ENCODE assay signal across 17 cellular contexts in the genomic region with DNA sequence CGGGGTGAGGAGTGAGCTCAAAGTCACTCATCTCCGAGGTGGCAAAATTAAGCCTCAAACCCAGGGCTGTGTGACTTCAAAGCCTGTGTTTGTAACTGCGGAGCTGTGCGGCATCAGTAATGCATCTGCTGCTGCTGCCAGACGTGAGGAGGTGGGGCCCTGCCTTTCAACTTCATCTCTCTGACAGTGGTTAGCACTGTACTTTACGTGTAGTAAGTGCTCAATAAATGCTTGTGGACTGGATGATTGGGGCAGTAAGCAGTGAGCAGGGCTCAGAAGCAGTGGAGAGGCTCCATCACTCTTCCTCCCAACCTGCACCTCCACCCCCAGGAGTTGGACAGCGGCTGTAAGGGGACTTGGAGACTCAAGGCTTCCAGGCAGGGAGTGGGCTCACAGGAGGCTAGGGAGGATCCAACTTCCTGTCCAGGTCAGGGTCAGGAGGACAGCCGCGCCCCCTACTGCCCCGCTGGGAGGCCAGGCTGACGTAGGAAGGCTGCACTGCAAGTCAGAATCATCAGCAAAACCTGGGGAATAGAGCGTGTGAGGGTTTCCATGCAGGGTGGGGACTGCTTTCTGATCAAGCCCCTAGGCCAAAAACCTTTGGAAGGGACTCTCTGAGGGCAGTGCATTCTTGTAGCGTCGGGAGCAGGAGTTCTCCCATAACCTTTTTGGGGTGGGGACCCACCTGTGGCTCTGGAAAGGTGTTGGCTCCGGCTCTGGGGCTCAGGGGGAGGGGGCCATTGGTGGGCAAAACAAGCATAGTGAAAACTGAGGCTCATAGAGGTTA. TPM values are rescaled to one million over a fixed set of nuclear protein-coding genes. Genes with fewer than 3 reads are reported as not detected.
A peak's percentile ranks its signal among the peaks of the same experiment; 100 is the strongest.
DNase-seq lines count a peak whose midpoint lies in the region; TF ChIP-seq lines count a peak whose summit lies in the region.
"Had no signal": no experiment of that assay in that cellular context is flagged by ENCODE, and none has a peak within 500 bp of the region (broad histone marks: within the 10 kb centered on the region; RNA-seq: fewer than 3 reads in every experiment).

No MANE protein-coding gene starts in this region.

- no peaks in the 10 kb centered on the region for H3K36me3 ChIP-seq in left ventricle myocardium inferior
- H3K36me3 ChIP-seq: left lung, upper lobe of left lung had no signal

- peak overlapping the region; percentile 58 for H3K4me3 Mint-ChIP-seq in nephron progenitor cell
- H3K4me3 Mint-ChIP-seq: activated CD4-positive, alpha-beta T cell treated with anti-CD3 and anti-CD28 coated beads, Interleukin-2, amount 10 ng/mL, durations not matched to agents 7 days and 5 days; stimulated activated effector memory CD8-positive, alpha-beta T cell treated with anti-CD3 and anti-CD28 coated beads, Interleukin-12 subunit alpha, Interleukin-12 subunit beta, amount 100 ng/mL, for 72 hours had no signal

- CTCF ChIA-PET in HEK293T (lab: Yijun Ruan, JAX): no interaction called here

- intact Hi-C loops in left ventricle myocardium inferior (cut with micrococcal nuclease): no loop called here

- H3K9me3 Mint-ChIP-seq in nephron progenitor cell: no peaks in the 10 kb centered on the region
- H3K9me3 Mint-ChIP-seq: activated CD4-positive, alpha-beta T cell treated with anti-CD3 and anti-CD28 coated beads, Interleukin-2, amount 10 ng/mL, durations not matched to agents 7 days and 5 days; activated naive CD4-positive, alpha-beta T cell treated with anti-CD3 and anti-CD28 coated beads, Interleukin-2, amount 50 U/mL, for 72 hours; stimulated activated effector memory CD8-positive, alpha-beta T cell treated with anti-CD3 and anti-CD28 coated beads, Interleukin-12 subunit alpha, Interleukin-12 subunit beta, amount 100 ng/mL, for 72 hours had no signal

- peaks cover 73% of the 10 kb centered on the region for H3K4me1 ChIP-seq in left ventricle myocardium inferior

- H3K4me1 Mint-ChIP-seq in nephron progenitor cell: peaks cover 84% of the 10 kb centered on the region

- POLR2A ChIA-PET in HEK293T (lab: Yijun Ruan, JAX): interaction anchor here (1.2 kb wide), 1 partner anchor 9 kb away, joined by 3 read pairs; no protein-coding TSS in a partner anchor

- H3K27me3 ChIP-seq in left ventricle myocardium inferior (ENCODE audit: low read depth): no peaks in the 10 kb centered on the region
- H3K27me3 ChIP-seq: upper lobe of left lung had no signal

- H3K27ac ChIP-seq in left ventricle myocardium inferior (replicated peaks): peak overlapping the region; percentile 39
- H3K27ac ChIP-seq: left lung, SK-N-MC, upper lobe of left lung had no signal

- peak overlapping the region; percentile 95 for H3K27ac Mint-ChIP-seq in nephron progenitor cell
- H3K27ac Mint-ChIP-seq: activated CD4-positive, alpha-beta T cell treated with anti-CD3 and anti-CD28 coated beads, Interleukin-2, amount 10 ng/mL, durations not matched to agents 7 days and 5 days; stimulated activated effector memory CD8-positive, alpha-beta T cell treated with anti-CD3 and anti-CD28 coated beads, Interleukin-12 subunit alpha, Interleukin-12 subunit beta, amount 100 ng/mL, for 72 hours had no signal

- TF ChIP-seq CTCF in left ventricle myocardium inferior (IDR thresholded peaks at IDR 0.05; ENCODE audit: borderline replicate concordance) (peak; percentile 26), nephron progenitor cell (IDR thresholded peaks at IDR 0.05) (no peak)

- H3K36me3 Mint-ChIP-seq in nephron progenitor cell (ENCODE audit: low read depth): peaks cover 17% of the 10 kb centered on the region
- H3K36me3 Mint-ChIP-seq: activated naive CD4-positive, alpha-beta T cell treated with anti-CD3 and anti-CD28 coated beads, Interleukin-2, amount 50 U/mL, for 72 hours had no signal

- no peaks in the 10 kb centered on the region for H3K9me3 ChIP-seq in left ventricle myocardium inferior (replicated peaks)
- H3K9me3 ChIP-seq: left lung, upper lobe of left lung had no signal

- no peak overlapping the region for H3K4me3 ChIP-seq in left ventricle myocardium inferior
- H3K4me3 ChIP-seq: left lung, SK-N-MC, upper lobe of left lung had no signal

- H3K27me3 Mint-ChIP-seq in nephron progenitor cell (ENCODE audit: low read depth, poor library complexity): peaks cover 29% of the 10 kb centered on the region
- H3K27me3 Mint-ChIP-seq: activated CD4-positive, alpha-beta T cell treated with anti-CD3 and anti-CD28 coated beads, Interleukin-2, amount 10 ng/mL, durations not matched to agents 7 days and 5 days had no signal

- DNase-seq in ELF-1 (ENCODE audit: low read depth, low spot score) (peak; percentile 84), amniotic epithelial cell (ENCODE audit: low read depth) (peak; percentile 66), left ventricle myocardium inferior (peak; percentile 42), nephron progenitor cell (peak; percentile 72), NCI-H2196 treated with DMSO at 0.1 percent for 48 hours (lab: John Stamatoyannopoulos, UW; ENCODE audit: unreplicated experiment) (no peak), GM19240 (ENCODE audit: insufficient read length, low spot score) (no peak), AG08396 (ENCODE audit: low spot score) (no peak), HEK293T (ENCODE audit: extremely low spot score) (no peak)
- DNase-seq: activated CD4-positive, alpha-beta T cell treated with anti-CD3 and anti-CD28 coated beads, Interleukin-2, amount 10 ng/mL, durations not matched to agents 7 days and 5 days; activated T-cell treated with anti-CD3 and anti-CD28 coated beads, Interleukin-2, amount 50 U/mL, for 1 hour; GOT3; left lung; NCI-H2227 treated with DMSO at 0.1 percent for 48 hours; upper lobe of left lung had no signal

TF ChIP-seq in HEK293T, 16 proteins besides CTCF, POLR2A, EP300 and RAD21:
- no peak for TF ChIP-seq SUZ12 (IDR thresholded peaks at IDR 0.05)
- TF ChIP-seq ELF4 (IDR thresholded peaks at IDR 0.05): no peak
- no peak for TF ChIP-seq LEF1 (IDR thresholded peaks at IDR 0.05; ENCODE audit: borderline replicate concordance)
- TF ChIP-seq TARDBP (IDR thresholded peaks at IDR 0.05): no peak
- TF ChIP-seq ZNF384 (IDR thresholded peaks at IDR 0.05): no peak
- TF ChIP-seq HDGF (IDR thresholded peaks at IDR 0.05; ENCODE audit: borderline replicate concordance): no peak
- no peak for TF ChIP-seq BHLHE40 (IDR thresholded peaks at IDR 0.05; ENCODE audit: borderline replicate concordance)
- TF ChIP-seq, protein P1, sequence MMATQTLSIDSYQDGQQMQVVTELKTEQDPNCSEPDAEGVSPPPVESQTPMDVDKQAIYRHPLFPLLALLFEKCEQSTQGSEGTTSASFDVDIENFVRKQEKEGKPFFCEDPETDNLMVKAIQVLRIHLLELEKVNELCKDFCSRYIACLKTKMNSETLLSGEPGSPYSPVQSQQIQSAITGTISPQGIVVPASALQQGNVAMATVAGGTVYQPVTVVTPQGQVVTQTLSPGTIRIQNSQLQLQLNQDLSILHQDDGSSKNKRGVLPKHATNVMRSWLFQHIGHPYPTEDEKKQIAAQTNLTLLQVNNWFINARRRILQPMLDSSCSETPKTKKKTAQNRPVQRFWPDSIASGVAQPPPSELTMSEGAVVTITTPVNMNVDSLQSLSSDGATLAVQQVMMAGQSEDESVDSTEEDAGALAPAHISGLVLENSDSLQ (IDR thresholded peaks at IDR 0.05): no peak
- no peak for TF ChIP-seq NFRKB (IDR thresholded peaks at IDR 0.05)
- no peak for TF ChIP-seq L3MBTL2 (conservative IDR thresholded peaks at IDR 0.05)
- no peak for TF ChIP-seq CTBP1 (IDR thresholded peaks at IDR 0.05; ENCODE audit: borderline replicate concordance)
- TF ChIP-seq FOXA1 (IDR thresholded peaks at IDR 0.05): no peak
- TF ChIP-seq FOXK2 (IDR thresholded peaks at IDR 0.05): no peak
- no peak for TF ChIP-seq SP1 (IDR thresholded peaks at IDR 0.05)
- no peak for TF ChIP-seq FOXM1 (IDR thresholded peaks at IDR 0.05; ENCODE audit: borderline replicate concordance)
- no peak for TF ChIP-seq ARNT (IDR thresholded peaks at IDR 0.05)
TF ChIP-seq in HEK293T: peak in this region for 0.

RNA-seq across cellular contexts. Expression of a gene that starts 21.8 kb away (rescaled TPM):
- total RNA-seq in left ventricle myocardium inferior: 22.5 TPM

Comparison
In these comparisons a context has a peak if more than half of its experiments do, and no peak if none do; other contexts are left out.
1. DNase-seq: peak in ELF-1 (single experiment), amniotic epithelial cell (single experiment), left ventricle myocardium inferior (single experiment) and nephron progenitor cell (single experiment); none in NCI-H2196 treated with DMSO at 0.1 percent for 48 hours (single experiment), GM19240 (single experiment), AG08396 (single experiment) and HEK293T (single experiment).